26 cellular contexts compared by ENCODE assay signal in genomic region chr6:52106994-52107393, GRCh38. TPM values are rescaled to one million over a fixed set of nuclear protein-coding genes. Genes with fewer than 3 reads are reported as not detected.
DNase-seq lines count a peak whose midpoint lies in the region; ATAC-seq, FAIRE-seq and TF ChIP-seq lines count a peak whose summit lies in the region.
"Had no signal": no experiment of that assay in that cellular context is flagged by ENCODE, and none has a peak within 500 bp of the region (broad histone marks: within the 10 kb centered on the region; RNA-seq: fewer than 3 reads in every experiment).

No MANE protein-coding gene starts in this region.

- H3K4me3 ChIP-seq in OCI-LY3 (ENCODE audit: low read length) (no peak overlapping the region), mucosa of descending colon (no peak overlapping the region), gastrocnemius medialis (no peak overlapping the region), pancreas (no peak overlapping the region)
- H3K4me3 ChIP-seq: SK-N-MC had no signal

- H3K9me3 Mint-ChIP-seq in Calu3 (ENCODE audit: low read depth, unreplicated experiment): peaks cover 3% of the 10 kb centered on the region
- no peaks in the 10 kb centered on the region for H3K9me3 Mint-ChIP-seq in activated CD8-positive, alpha-beta T cell treated with anti-CD3 and anti-CD28 coated beads, Interleukin-2, amount 10 ng/mL, durations not matched to agents 7 days and 5 days (ENCODE audit: insufficient read depth)
- H3K9me3 Mint-ChIP-seq: H9, HFFc6 had no signal

- H3K79me2 ChIP-seq in OCI-LY3 (ENCODE audit: low read length): no peaks in the 10 kb centered on the region

- peak overlapping the region; percentile 50 for H3K4me2 ChIP-seq in OCI-LY3 (ENCODE audit: low read length)

- no TSS peak for BruUV-seq in Calu3 (replicated peaks; lab: Mats Ljungman, UMichigan)

- no peak overlapping the region for H3K4me3 Mint-ChIP-seq in Calu3 (ENCODE audit: low read depth, unreplicated experiment)
- H3K4me3 Mint-ChIP-seq in activated CD8-positive, alpha-beta T cell treated with anti-CD3 and anti-CD28 coated beads, Interleukin-2, amount 10 ng/mL, durations not matched to agents 7 days and 5 days: no peak overlapping the region
- H3K4me3 Mint-ChIP-seq: H9, HFFc6 had no signal

- peaks cover 57% of the 10 kb centered on the region for H3K4me1 Mint-ChIP-seq in Calu3 (ENCODE audit: low read depth, unreplicated experiment)
- H3K4me1 Mint-ChIP-seq in activated CD8-positive, alpha-beta T cell treated with anti-CD3 and anti-CD28 coated beads, Interleukin-2, amount 10 ng/mL, durations not matched to agents 7 days and 5 days (ENCODE audit: low read depth): no peaks in the 10 kb centered on the region

- no peaks in the 10 kb centered on the region for H4K20me1 ChIP-seq in OCI-LY3 (ENCODE audit: insufficient read depth, low read length)

- H3K4me1 ChIP-seq in OCI-LY3 (ENCODE audit: low read length) (peaks cover 13% of the 10 kb centered on the region), mucosa of descending colon (ENCODE audit: low read depth) (no peaks in the 10 kb centered on the region), gastrocnemius medialis (peaks cover 35 to 59% of the 10 kb centered on the region in 2 donors), pancreas (no peaks in the 10 kb centered on the region)

- no peaks in the 10 kb centered on the region for H3K36me3 Mint-ChIP-seq in Calu3 (ENCODE audit: insufficient read depth, unreplicated experiment)
- H3K36me3 Mint-ChIP-seq in activated CD8-positive, alpha-beta T cell treated with anti-CD3 and anti-CD28 coated beads, Interleukin-2, amount 10 ng/mL, durations not matched to agents 7 days and 5 days (ENCODE audit: low read depth): no peaks in the 10 kb centered on the region

- H3K9me3 ChIP-seq in OCI-LY3 (ENCODE audit: insufficient read depth, low read length) (no peaks in the 10 kb centered on the region), mucosa of descending colon (no peaks in the 10 kb centered on the region), gastrocnemius medialis (no peaks in the 10 kb centered on the region), pancreas (no peaks in the 10 kb centered on the region)

- in situ Hi-C loops in gastrocnemius medialis (cut with MboI; ENCODE audit: low sequenced_read_pairs in 4 of 4): no loop called here

- ATAC-seq in mucosa of descending colon (peak; percentile 24), gastrocnemius medialis (no peak), pancreas (no peak)
- no peak for ATAC-seq in activated CD8-positive, alpha-beta T cell treated with anti-CD3 and anti-CD28 coated beads, Interleukin-2, amount 10 ng/mL, durations not matched to agents 7 days and 5 days
- ATAC-seq: PC-3 had no signal

- H2AFZ ChIP-seq in OCI-LY3 (ENCODE audit: low read depth, low read length): no peak overlapping the region

- intact Hi-C loops in Calu3 (cut with micrococcal nuclease; ENCODE audit: unreplicated experiment) (no loop called here), mucosa of descending colon (cut with DNase I, micrococcal nuclease) (no loop called here), gastrocnemius medialis (cut with DNase I; ENCODE audit: low total_unique reads) (loop anchor here (5.0 kb wide), 1 partner anchor 125 kb away; no protein-coding TSS in a partner anchor), pancreas (cut with DNase I) (no loop called here)

- TF ChIP-seq CTCF in Calu3 (IDR thresholded peaks at IDR 0.05; ENCODE audit: unreplicated experiment): no peak
- TF ChIP-seq CTCF in OCI-LY3 (IDR thresholded peaks at IDR 0.05; ENCODE audit: low read depth, low read length): no peak
- no peak for TF ChIP-seq CTCF in mucosa of descending colon (IDR thresholded peaks at IDR 0.05)
- no peak for TF ChIP-seq CTCF in gastrocnemius medialis (IDR thresholded peaks at IDR 0.05 in 4 of 5, conservative IDR thresholded peaks at IDR 0.05 in 1 of 5)
- TF ChIP-seq CTCF in pancreas (IDR thresholded peaks at IDR 0.05): no peak

- H3K27me3 ChIP-seq in OCI-LY3 (ENCODE audit: low read depth, low read length): peaks cover 4% of the 10 kb centered on the region
- no peaks in the 10 kb centered on the region for H3K27me3 ChIP-seq in gastrocnemius medialis
- H3K27me3 ChIP-seq in pancreas: no peaks in the 10 kb centered on the region

- POLR2A ChIA-PET in activated CD8-positive, alpha-beta T cell treated with anti-CD3 and anti-CD28 coated beads, Interleukin-2, amount 10 ng/mL, durations not matched to agents 7 days and 5 days (lab: Charles Lee): no interaction called here

- peak; percentile 10 for DNase-seq in Calu3
- DNase-seq in mucosa of descending colon: no peak
- DNase-seq in gastrocnemius medialis: no peak
- DNase-seq in pancreas: no peak
- DNase-seq in NCI-H82 treated with DMSO at 0.1 percent for 48 hours (lab: John Stamatoyannopoulos, UW; ENCODE audit: unreplicated experiment): no peak
- no peak for DNase-seq in medulla oblongata (ENCODE audit: extremely low spot score)
- no peak for DNase-seq in activated CD8-positive, alpha-beta T cell treated with anti-CD3 and anti-CD28 coated beads, Interleukin-2, amount 10 ng/mL, durations not matched to agents 7 days and 5 days
- DNase-seq: AML-193, EL, H9, HFFc6, KG1, NCI-H1092 treated with DMSO at 0.1 percent for 48 hours, NCI-H1436 treated with DMSO at 0.1 percent for 48 hours, NCI-H2029, NCI-H524 treated with DMSO at 0.1 percent for 48 hours, PC-3, RPMI8226, SHP77 had no signal

- H3K27ac ChIP-seq in OCI-LY3 (ENCODE audit: low read length) (no peak overlapping the region), gastrocnemius medialis (peak overlapping the region; percentile 82 to 96 (median 84)), pancreas (no peak overlapping the region)
- H3K27ac ChIP-seq: C4-2B, HL-60, SK-N-MC had no signal

- no peaks in the 10 kb centered on the region for H3K27me3 Mint-ChIP-seq in Calu3 (ENCODE audit: unreplicated experiment)
- H3K27me3 Mint-ChIP-seq in activated CD8-positive, alpha-beta T cell treated with anti-CD3 and anti-CD28 coated beads, Interleukin-2, amount 10 ng/mL, durations not matched to agents 7 days and 5 days (ENCODE audit: low read depth): peaks cover 16% of the 10 kb centered on the region

- H3K36me3 ChIP-seq in OCI-LY3 (replicated peaks; ENCODE audit: low read depth, low read length) (no peaks in the 10 kb centered on the region), mucosa of descending colon (ENCODE audit: low read depth) (no peaks in the 10 kb centered on the region), gastrocnemius medialis (no peaks in the 10 kb centered on the region), pancreas (no peaks in the 10 kb centered on the region)

- TF ChIP-seq POLR2A in gastrocnemius medialis (IDR thresholded peaks at IDR 0.05): no peak

- no peak overlapping the region for H3K9ac ChIP-seq in OCI-LY3 (ENCODE audit: low read length)

- no peak for FAIRE-seq in pancreas (lab: Jason Lieb, UNC)

- CTCF ChIA-PET in Calu3 (lab: Charles Lee): no interaction called here
- CTCF ChIA-PET in activated CD8-positive, alpha-beta T cell treated with anti-CD3 and anti-CD28 coated beads, Interleukin-2, amount 10 ng/mL, durations not matched to agents 7 days and 5 days (lab: Charles Lee): no interaction called here

- no peak overlapping the region for H3K27ac Mint-ChIP-seq in Calu3 (ENCODE audit: unreplicated experiment)
- no peak overlapping the region for H3K27ac Mint-ChIP-seq in activated CD8-positive, alpha-beta T cell treated with anti-CD3 and anti-CD28 coated beads, Interleukin-2, amount 10 ng/mL, durations not matched to agents 7 days and 5 days
- H3K27ac Mint-ChIP-seq: H9, HFFc6 had no signal

RNA-seq across cellular contexts. Expression of gene PKHD1, which starts 19.6 kb away (rescaled TPM):
- total RNA-seq in Calu3 (2022): 23.7 and 25.2 TPM in 2 replicates
- under 1 TPM; 0.12 to 0.22 (median 0.20) TPM for total RNA-seq in mucosa of descending colon
- under 1 TPM in 3 of 4 donors, not detected in 1; 0.02 to 0.05 (median 0.02) TPM for total RNA-seq in gastrocnemius medialis
- 10 to 100 TPM; 13.9 to 33.0 (median 20.6) TPM for total RNA-seq in pancreas
- 1 to 10 TPM; 6.4 to 9.0 TPM for polyA plus RNA-seq in pancreas
- not detected for total RNA-seq in activated CD8-positive, alpha-beta T cell treated with anti-CD3 and anti-CD28 coated beads, Interleukin-2, amount 10 ng/mL, durations not matched to agents 7 days and 5 days
- total RNA-seq: A172, HFFc6, HT1080 had no signal
- polyA plus RNA-seq: AG04450 had no signal

Comparison
In these comparisons a context has a peak if more than half of its experiments do, and no peak if none do; other contexts are left out.
1. H3K27ac ChIP-seq: peak in gastrocnemius medialis (4 of 4); none in OCI-LY3 (single experiment) and pancreas (0 of 4).
2. RNA of gene PKHD1, which starts 19.6 kb away (total RNA-seq): 23.7 to 25.2 TPM in Calu3 and 13.9 to 33.0 TPM in pancreas; 0.12 to 0.22 TPM in mucosa of descending colon, 0.02 to 0.05 TPM in gastrocnemius medialis and not detected in activated CD8-positive, alpha-beta T cell treated with anti-CD3 and anti-CD28 coated beads, Interleukin-2, amount 10 ng/mL, durations not matched to agents 7 days and 5 days; every median in the first group is over 10 times any median in the second.